In the genomic region with DNA sequence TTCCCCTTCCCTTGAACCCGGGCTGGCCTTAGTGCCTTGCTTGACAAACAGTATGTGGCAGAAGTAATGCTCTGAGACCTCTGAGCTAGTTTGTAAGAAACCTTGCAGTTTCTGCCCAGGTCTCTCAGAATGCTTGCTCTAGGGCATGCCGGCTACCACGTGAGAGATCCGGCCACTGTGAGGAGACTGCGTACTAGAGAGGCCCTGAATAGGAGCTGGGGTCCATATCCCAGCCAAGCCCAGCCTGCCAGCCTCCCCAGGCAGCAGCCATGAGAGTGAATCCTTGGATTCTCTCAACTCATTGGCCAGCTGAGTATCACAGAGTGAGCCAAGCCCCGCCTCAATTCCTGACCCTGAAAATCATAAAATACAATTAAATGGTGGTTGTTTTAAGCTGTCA, we compare ENCODE assay signal across 1 cellular context.
TF ChIP-seq lines count a peak whose summit lies in the region.

No MANE protein-coding gene starts in this region.

TF ChIP-seq in IMR-90, 13 proteins besides CTCF, POLR2A, EP300 and RAD21:
- TF ChIP-seq, protein P1, sequence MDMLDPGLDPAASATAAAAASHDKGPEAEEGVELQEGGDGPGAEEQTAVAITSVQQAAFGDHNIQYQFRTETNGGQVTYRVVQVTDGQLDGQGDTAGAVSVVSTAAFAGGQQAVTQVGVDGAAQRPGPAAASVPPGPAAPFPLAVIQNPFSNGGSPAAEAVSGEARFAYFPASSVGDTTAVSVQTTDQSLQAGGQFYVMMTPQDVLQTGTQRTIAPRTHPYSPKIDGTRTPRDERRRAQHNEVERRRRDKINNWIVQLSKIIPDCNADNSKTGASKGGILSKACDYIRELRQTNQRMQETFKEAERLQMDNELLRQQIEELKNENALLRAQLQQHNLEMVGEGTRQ (IDR thresholded peaks at IDR 0.05; ENCODE audit: low read depth, low read length): no peak
- TF ChIP-seq SMC3 (IDR thresholded peaks at IDR 0.05; ENCODE audit: low read depth, low read length) (no peak), RCOR1 (IDR thresholded peaks at IDR 0.05; ENCODE audit: insufficient replicate concordance, low read length) (no peak), MXI1 (IDR thresholded peaks at IDR 0.05; ENCODE audit: borderline replicate concordance, low read depth, low read length) (no peak), MAFK (IDR thresholded peaks at IDR 0.05; ENCODE audit: low read depth, low read length) (no peak), RFX5 (IDR thresholded peaks at IDR 0.05; ENCODE audit: low read depth, low read length) (no peak), FOS (IDR thresholded peaks at IDR 0.05; ENCODE audit: low read depth, low read length) (no peak)
